17 cellular contexts compared by ENCODE assay signal in genomic region chr2:69771461-69771860, GRCh38. TPM values are rescaled to one million over a fixed set of nuclear protein-coding genes. Genes with fewer than 3 reads are reported as not detected.
DNase-seq lines count a peak whose midpoint lies in the region; ATAC-seq and TF ChIP-seq lines count a peak whose summit lies in the region.
"Had no signal": no experiment of that assay in that cellular context is flagged by ENCODE, and none has a peak within 500 bp of the region (broad histone marks: within the 10 kb centered on the region; RNA-seq: fewer than 3 reads in every experiment).

No MANE protein-coding gene starts in this region.

- POLR2A ChIA-PET in activated CD4-positive, alpha-beta T cell treated with anti-CD3 and anti-CD28 coated beads, Interleukin-2, amount 10 ng/mL, durations not matched to agents 7 days and 5 days (lab: Charles Lee): interaction anchor here (0.6 kb wide), 1 partner anchor 38 kb away, joined by 3 read pairs; no protein-coding TSS in a partner anchor

- H3K4me1 ChIP-seq in colonic mucosa: peaks cover 5% of the 10 kb centered on the region

- no peak for ATAC-seq in GM19467 (IDR thresholded peaks at IDR 0.05; ENCODE audit: unreplicated experiment)
- ATAC-seq in GM18909 (IDR thresholded peaks at IDR 0.05; ENCODE audit: poor library complexity, unreplicated experiment): no peak
- no peak for ATAC-seq in HG02571 (IDR thresholded peaks at IDR 0.05; ENCODE audit: unreplicated experiment)
- ATAC-seq: K562, Panc1 had no signal

- H3K27ac Mint-ChIP-seq in activated CD4-positive, alpha-beta T cell treated with anti-CD3 and anti-CD28 coated beads, Interleukin-2, amount 10 ng/mL, durations not matched to agents 7 days and 5 days: peak overlapping the region; percentile 61
- H3K27ac Mint-ChIP-seq in activated CD4-positive, alpha-beta T cell treated with anti-CD3 and anti-CD28 coated beads, Interleukin-2, amount 10 ng/mL, durations not matched to agents 24 days and 14 days: no peak overlapping the region
- H3K27ac Mint-ChIP-seq in osteocyte (ENCODE audit: unreplicated experiment) (peak overlapping the region; percentile 35), type B pancreatic cell (peak overlapping the region; percentile 13)

- TF ChIP-seq CTCF in colonic mucosa (IDR thresholded peaks at IDR 0.05) (no peak), osteocyte (IDR thresholded peaks at IDR 0.05) (no peak), type B pancreatic cell (conservative IDR thresholded peaks at IDR 0.05) (no peak)

- H3K27ac ChIP-seq in colonic mucosa: peak overlapping the region; percentile 2

- no peaks in the 10 kb centered on the region for H3K27me3 Mint-ChIP-seq in activated CD4-positive, alpha-beta T cell treated with anti-CD3 and anti-CD28 coated beads, Interleukin-2, amount 10 ng/mL, durations not matched to agents 7 days and 5 days
- H3K27me3 Mint-ChIP-seq in activated CD4-positive, alpha-beta T cell treated with anti-CD3 and anti-CD28 coated beads, Interleukin-2, amount 10 ng/mL, durations not matched to agents 24 days and 14 days: no peaks in the 10 kb centered on the region
- H3K27me3 Mint-ChIP-seq in osteocyte (ENCODE audit: unreplicated experiment): no peaks in the 10 kb centered on the region
- H3K27me3 Mint-ChIP-seq in type B pancreatic cell: no peaks in the 10 kb centered on the region

- H3K9me3 ChIP-seq in colonic mucosa: no peaks in the 10 kb centered on the region

- peak overlapping the region in 1 of 2 donors; percentile 49 for H3K9ac ChIP-seq in colonic mucosa (ENCODE audit: low read depth in 2 of 2, low read length in 2 of 2)

- peaks cover 74% of the 10 kb centered on the region for H3K4me1 Mint-ChIP-seq in activated CD4-positive, alpha-beta T cell treated with anti-CD3 and anti-CD28 coated beads, Interleukin-2, amount 10 ng/mL, durations not matched to agents 7 days and 5 days
- H3K4me1 Mint-ChIP-seq in activated CD4-positive, alpha-beta T cell treated with anti-CD3 and anti-CD28 coated beads, Interleukin-2, amount 10 ng/mL, durations not matched to agents 24 days and 14 days: peaks cover 60% of the 10 kb centered on the region
- peaks cover 59% of the 10 kb centered on the region for H3K4me1 Mint-ChIP-seq in osteocyte (ENCODE audit: unreplicated experiment)
- peaks cover 35% of the 10 kb centered on the region for H3K4me1 Mint-ChIP-seq in type B pancreatic cell (ENCODE audit: unreplicated experiment)

- no peak overlapping the region for H3K4me3 Mint-ChIP-seq in activated CD4-positive, alpha-beta T cell treated with anti-CD3 and anti-CD28 coated beads, Interleukin-2, amount 10 ng/mL, durations not matched to agents 7 days and 5 days
- no peak overlapping the region for H3K4me3 Mint-ChIP-seq in activated CD4-positive, alpha-beta T cell treated with anti-CD3 and anti-CD28 coated beads, Interleukin-2, amount 10 ng/mL, durations not matched to agents 24 days and 14 days
- H3K4me3 Mint-ChIP-seq in osteocyte (ENCODE audit: unreplicated experiment) (no peak overlapping the region), type B pancreatic cell (no peak overlapping the region)
- H3K4me3 Mint-ChIP-seq: activated T-helper 1 cell treated with anti-CD3 and anti-CD28 coated beads, Interleukin-12 subunit alpha, Interleukin-12 subunit beta, Interleukin-2, Interleukin-4 antibody, amounts not matched to agents 30 ng/mL and 10 ng/mL and 1 ng/mL, durations not matched to agents 14 hours and 24 hours and 36 hours had no signal

- intact Hi-C loops in activated CD4-positive, alpha-beta T cell treated with anti-CD3 and anti-CD28 coated beads, Interleukin-2, amount 10 ng/mL, durations not matched to agents 24 days and 14 days (cut with micrococcal nuclease): loop anchor here (2.0 kb wide), 1 partner anchor 57 kb away; the partner anchor contains the start of gene GMCL1
- intact Hi-C loops in colonic mucosa (cut with DNase I): no loop called here

- no peak for DNase-seq in activated CD4-positive, alpha-beta T cell treated with anti-CD3 and anti-CD28 coated beads, Interleukin-2, amount 10 ng/mL, durations not matched to agents 7 days and 5 days
- DNase-seq in activated CD4-positive, alpha-beta T cell treated with anti-CD3 and anti-CD28 coated beads, Interleukin-2, amount 10 ng/mL, durations not matched to agents 24 days and 14 days: no peak
- no peak for DNase-seq in colonic mucosa
- DNase-seq in osteocyte (ENCODE audit: extremely low spot score, unreplicated experiment): no peak
- no peak for DNase-seq in type B pancreatic cell (ENCODE audit: extremely low spot score, unreplicated experiment)
- DNase-seq: NCI-H187; retina; stimulated activated CD4-positive, alpha-beta T cell treated with anti-CD3 and anti-CD28 coated beads, Interleukin-15, amount 100 ng/mL, for 24 hours; stimulated activated naive CD4-positive, alpha-beta T cell; T-helper 9 cell had no signal

- CTCF ChIA-PET in activated CD4-positive, alpha-beta T cell treated with anti-CD3 and anti-CD28 coated beads, Interleukin-2, amount 10 ng/mL, durations not matched to agents 7 days and 5 days (lab: Charles Lee): no interaction called here

- no peaks in the 10 kb centered on the region for H3K36me3 ChIP-seq in colonic mucosa

- H3K27me3 ChIP-seq in colonic mucosa: no peaks in the 10 kb centered on the region
- H3K27me3 ChIP-seq: BLaER1 treated with 17β-estradiol and CSF1 and Interleukin-3, amounts not matched to agents 10 nM and 100 nM had no signal

- H3K36me3 Mint-ChIP-seq in activated CD4-positive, alpha-beta T cell treated with anti-CD3 and anti-CD28 coated beads, Interleukin-2, amount 10 ng/mL, durations not matched to agents 7 days and 5 days (ENCODE audit: low read depth): peaks cover 21% of the 10 kb centered on the region
- peaks cover 14% of the 10 kb centered on the region for H3K36me3 Mint-ChIP-seq in activated CD4-positive, alpha-beta T cell treated with anti-CD3 and anti-CD28 coated beads, Interleukin-2, amount 10 ng/mL, durations not matched to agents 24 days and 14 days (ENCODE audit: low read depth)
- H3K36me3 Mint-ChIP-seq in osteocyte (ENCODE audit: unreplicated experiment) (no peaks in the 10 kb centered on the region), type B pancreatic cell (peaks cover 7% of the 10 kb centered on the region)

- H3K9me3 Mint-ChIP-seq in activated CD4-positive, alpha-beta T cell treated with anti-CD3 and anti-CD28 coated beads, Interleukin-2, amount 10 ng/mL, durations not matched to agents 7 days and 5 days: peaks cover 3% of the 10 kb centered on the region
- no peaks in the 10 kb centered on the region for H3K9me3 Mint-ChIP-seq in activated CD4-positive, alpha-beta T cell treated with anti-CD3 and anti-CD28 coated beads, Interleukin-2, amount 10 ng/mL, durations not matched to agents 24 days and 14 days
- H3K9me3 Mint-ChIP-seq in osteocyte (ENCODE audit: unreplicated experiment) (no peaks in the 10 kb centered on the region), type B pancreatic cell (peaks cover 4% of the 10 kb centered on the region)
- H3K9me3 Mint-ChIP-seq: activated T-helper 1 cell treated with anti-CD3 and anti-CD28 coated beads, Interleukin-12 subunit alpha, Interleukin-12 subunit beta, Interleukin-2, Interleukin-4 antibody, amounts not matched to agents 30 ng/mL and 10 ng/mL and 1 ng/mL, durations not matched to agents 14 hours and 24 hours and 36 hours had no signal

- H3K4me3 ChIP-seq in colonic mucosa: no peak overlapping the region
- H3K4me3 ChIP-seq: BLaER1 treated with 17β-estradiol and CSF1 and Interleukin-3, amounts not matched to agents 10 nM and 100 nM; K562 had no signal

RNA-seq across cellular contexts. Expression of gene ANXA4, which starts 29.5 kb away (rescaled TPM):
- total RNA-seq in activated CD4-positive, alpha-beta T cell treated with anti-CD3 and anti-CD28 coated beads, Interleukin-2, amount 10 ng/mL, durations not matched to agents 7 days and 5 days: 10 to 100 TPM; 70.6 to 75.9 TPM
- total RNA-seq in activated CD4-positive, alpha-beta T cell treated with anti-CD3 and anti-CD28 coated beads, Interleukin-2, amount 10 ng/mL, durations not matched to agents 24 days and 14 days: 47.4 and 49.0 TPM in 2 replicates
- total RNA-seq in colonic mucosa (100 to 1,000 TPM; 258 to 324 TPM), osteocyte (76.6 and 81.5 TPM in 2 replicates), type B pancreatic cell (ENCODE audit: low replicate concordance) (84.5 and 152 TPM in 2 replicates)

RNA-seq across cellular contexts. Expression of gene GMCL1, which starts 58.0 kb away (rescaled TPM):
- 10 to 100 TPM; 19.4 to 24.9 TPM for total RNA-seq in activated CD4-positive, alpha-beta T cell treated with anti-CD3 and anti-CD28 coated beads, Interleukin-2, amount 10 ng/mL, durations not matched to agents 7 days and 5 days
- 25.9 and 28.0 TPM in 2 replicates for total RNA-seq in activated CD4-positive, alpha-beta T cell treated with anti-CD3 and anti-CD28 coated beads, Interleukin-2, amount 10 ng/mL, durations not matched to agents 24 days and 14 days
- 10 to 100 TPM; 20.3 to 20.4 TPM for total RNA-seq in colonic mucosa
- 14.1 and 16.1 TPM in 2 replicates for total RNA-seq in osteocyte
- total RNA-seq in type B pancreatic cell (ENCODE audit: low replicate concordance): 23.0 and 23.1 TPM in 2 replicates
